ENCODE assay signal across 13 cellular contexts in the genomic region with DNA sequence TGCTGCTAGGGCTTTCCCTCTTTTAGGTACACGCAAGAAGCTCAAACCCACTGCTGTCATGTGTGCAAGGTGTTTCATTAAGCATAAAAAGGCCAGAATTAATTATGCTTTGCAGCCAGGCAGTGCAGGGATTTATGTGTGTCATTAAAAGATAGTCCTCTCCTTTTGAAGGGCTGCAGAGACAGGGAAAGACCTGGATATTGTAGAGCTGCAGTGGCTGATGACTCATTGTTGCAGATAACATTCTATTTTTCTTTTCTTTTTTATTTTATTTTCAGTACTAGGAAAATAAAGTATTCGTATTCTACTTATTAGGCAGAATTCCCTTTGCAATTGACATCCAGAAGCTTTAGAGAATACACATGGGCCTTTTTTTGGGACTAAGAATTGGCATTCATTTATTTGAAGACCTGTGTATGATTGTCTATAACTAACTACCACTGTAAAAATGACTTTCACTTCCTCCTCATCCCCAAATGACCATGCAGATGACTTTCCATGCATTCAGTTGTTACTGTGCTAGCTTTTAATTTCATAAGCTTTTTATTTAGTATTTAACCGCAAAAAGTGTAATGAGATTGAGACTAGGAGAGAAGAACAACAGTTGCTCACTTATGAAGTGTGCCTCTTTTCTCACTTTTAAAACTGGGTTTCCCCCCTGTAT.
DNase-seq lines count a peak whose midpoint lies in the region; ATAC-seq, FAIRE-seq and TF ChIP-seq lines count a peak whose summit lies in the region.
"Had no signal": no experiment of that assay in that cellular context is flagged by ENCODE, and none has a peak within 500 bp of the region (broad histone marks: within the 10 kb centered on the region; RNA-seq: fewer than 3 reads in every experiment).

No MANE protein-coding gene starts in this region.

- H3K9me3 ChIP-seq in GM12878 (replicated peaks; ENCODE audit: control insufficient read depth, insufficient read depth, low read length) (no peaks in the 10 kb centered on the region), colonic mucosa (no peaks in the 10 kb centered on the region)
- H3K9me3 ChIP-seq: lower lobe of right lung, spleen had no signal

- peaks cover 16% of the 10 kb centered on the region for H3K36me3 Mint-ChIP-seq in nephron (ENCODE audit: low read depth)
- peaks cover 20% of the 10 kb centered on the region for H3K36me3 Mint-ChIP-seq in activated T-cell treated with anti-CD3 and anti-CD28 coated beads, Interleukin-2, amount 50 U/mL, for 4 hours (ENCODE audit: insufficient read depth)

- H3K4me1 ChIP-seq in GM12878 (ENCODE audit: control insufficient read depth, insufficient read depth, low read length) (peaks cover 5% of the 10 kb centered on the region; the same call in 1 of the 2 replicates), colonic mucosa (peaks cover 3% of the 10 kb centered on the region)

- ATAC-seq in GM12878: no peak
- ATAC-seq in activated T-cell treated with anti-CD3 and anti-CD28 coated beads, Interleukin-2, amount 50 U/mL, for 4 hours: no peak
- ATAC-seq: activated CD8-positive, alpha-beta T cell treated with anti-CD3 and anti-CD28 coated beads, Interleukin-2, amount 10 ng/mL, durations not matched to agents 7 days and 5 days; activated naive CD8-positive, alpha-beta T cell treated with anti-CD3 and anti-CD28 coated beads, Interleukin-2, amount 50 U/mL, for 24 hours; esophagus mucosa; lower lobe of right lung had no signal

- H3K9ac ChIP-seq in GM12878 (ENCODE audit: control insufficient read depth, insufficient read depth, low read length) (no peak overlapping the region), colonic mucosa (ENCODE audit: low read depth in 2 of 2, low read length in 2 of 2) (no peak overlapping the region)

- no peak for TF ChIP-seq CTCF in HFF-Myc (IDR thresholded peaks at IDR 0.05; ENCODE audit: low read depth, low read length, missing control alignments)
- TF ChIP-seq CTCF in GM12878 (IDR thresholded peaks at IDR 0.05 in 2 of 3, conservative IDR thresholded peaks at IDR 0.05 in 1 of 3; ENCODE audit: control insufficient read depth in 2 of 3, extremely low read depth in 1 of 3, insufficient read depth in 1 of 3, low read depth in 3 of 3, low read length in 3 of 3): no peak
- no peak for TF ChIP-seq CTCF in nephron (IDR thresholded peaks at IDR 0.05; ENCODE audit: unreplicated experiment in 3 of 3)
- TF ChIP-seq CTCF in colonic mucosa (IDR thresholded peaks at IDR 0.05): no peak

- FAIRE-seq in GM12878 (lab: Jason Lieb, UNC): no peak

- CTCF ChIA-PET in GM12878 (lab: Yijun Ruan, JAX): interaction anchor here (0.9 to 4.1 kb wide), 8 partner anchors 9 to 187 kb away, joined by 3 to 15 read pairs (median 4); no protein-coding TSS in a partner anchor

- no peaks in the 10 kb centered on the region for H3K27me3 ChIP-seq in GM12878 (replicated peaks in 1 of 2; ENCODE audit: control insufficient read depth in 2 of 2, insufficient read depth in 2 of 2, low read length in 1 of 2)
- H3K27me3 ChIP-seq in colonic mucosa: no peaks in the 10 kb centered on the region

- H3K4me1 Mint-ChIP-seq in nephron: peaks cover 25% of the 10 kb centered on the region
- peaks cover 14% of the 10 kb centered on the region for H3K4me1 Mint-ChIP-seq in activated T-cell treated with anti-CD3 and anti-CD28 coated beads, Interleukin-2, amount 50 U/mL, for 4 hours (ENCODE audit: low read depth)

- peak overlapping the region; percentile 41 to 80 (median 71) for H3K4me3 Mint-ChIP-seq in nephron
- no peak overlapping the region for H3K4me3 Mint-ChIP-seq in activated T-cell treated with anti-CD3 and anti-CD28 coated beads, Interleukin-2, amount 50 U/mL, for 4 hours
- H3K4me3 Mint-ChIP-seq: activated CD8-positive, alpha-beta T cell treated with anti-CD3 and anti-CD28 coated beads, Interleukin-2, amount 10 ng/mL, durations not matched to agents 7 days and 5 days; activated naive CD8-positive, alpha-beta T cell treated with anti-CD3 and anti-CD28 coated beads, Interleukin-2, amount 50 U/mL, for 24 hours had no signal

- H3K27ac ChIP-seq in GM12878 (ENCODE audit: control insufficient read depth, insufficient read depth) (no peak overlapping the region), colonic mucosa (no peak overlapping the region)
- H3K27ac ChIP-seq: lower lobe of right lung, spleen had no signal

- TSS peak; percentile 29 for BruUV-seq in GM12878 (replicated peaks; lab: Mats Ljungman, UMichigan)

- DNase-seq in ELR (ENCODE audit: low read depth) (peak; percentile 37), HFF-Myc (ENCODE audit: extremely low read depth, low read depth) (no peak), GM12878 (ENCODE audit: low read depth, low spot score) (no peak), superior temporal gyrus (ENCODE audit: extremely low spot score) (no peak), colonic mucosa (no peak), middle frontal gyrus (ENCODE audit: extremely low spot score, low spot score) (no peak)
- no peak for DNase-seq in activated T-cell treated with anti-CD3 and anti-CD28 coated beads, Interleukin-2, amount 50 U/mL, for 4 hours
- DNase-seq: activated CD8-positive, alpha-beta T cell treated with anti-CD3 and anti-CD28 coated beads, Interleukin-2, amount 10 ng/mL, durations not matched to agents 7 days and 5 days; activated naive CD8-positive, alpha-beta T cell treated with anti-CD3 and anti-CD28 coated beads, Interleukin-2, amount 50 U/mL, for 24 hours; lower lobe of right lung; spleen had no signal

- H3K9me3 Mint-ChIP-seq in nephron: no peaks in the 10 kb centered on the region
- H3K9me3 Mint-ChIP-seq in activated T-cell treated with anti-CD3 and anti-CD28 coated beads, Interleukin-2, amount 50 U/mL, for 4 hours: no peaks in the 10 kb centered on the region

- TF ChIP-seq RAD21 in GM12878 (IDR thresholded peaks at IDR 0.05; ENCODE audit: insufficient read depth, low read depth, low read length): no peak

- no peak overlapping the region for H3K4me2 ChIP-seq in GM12878 (ENCODE audit: control insufficient read depth, insufficient read depth)

- in situ Hi-C loops in GM12878 (cut with MboI): no loop called here

- H3K4me3 ChIP-seq in HFF-Myc (replicated peaks; ENCODE audit: low read depth, low read length): peak overlapping the region; percentile 55
- no peak overlapping the region for H3K4me3 ChIP-seq in GM12878
- no peak overlapping the region for H3K4me3 ChIP-seq in colonic mucosa
- H3K4me3 ChIP-seq: lower lobe of right lung, spleen had no signal

- no peaks in the 10 kb centered on the region for H3K27me3 Mint-ChIP-seq in nephron (ENCODE audit: low read depth)
- peaks cover 20% of the 10 kb centered on the region for H3K27me3 Mint-ChIP-seq in activated T-cell treated with anti-CD3 and anti-CD28 coated beads, Interleukin-2, amount 50 U/mL, for 4 hours (ENCODE audit: low read depth)

- TF ChIP-seq EP300 in GM12878 (IDR thresholded peaks at IDR 0.05; ENCODE audit: borderline replicate concordance in 1 of 2, control insufficient read depth in 1 of 2, low read depth in 2 of 2, low read length in 2 of 2): no peak

- WGBS in GM12878 (ENCODE audit: insufficient coverage, insufficient replicate concordance, low lambda C conversion rate, missing lambda C conversion rate): 67% methylated on average over 3 of the region's 3 CpGs

- peak overlapping the region in 1 of 3 experiments; percentile 35 for H3K27ac Mint-ChIP-seq in nephron
- H3K27ac Mint-ChIP-seq: activated CD8-positive, alpha-beta T cell treated with anti-CD3 and anti-CD28 coated beads, Interleukin-2, amount 10 ng/mL, durations not matched to agents 7 days and 5 days; activated naive CD8-positive, alpha-beta T cell treated with anti-CD3 and anti-CD28 coated beads, Interleukin-2, amount 50 U/mL, for 24 hours had no signal

- RAD21 ChIA-PET in GM12878 (lab: Charles Lee; ENCODE audit: unreplicated experiment): interaction anchor here (0.6 to 1.4 kb wide), 2 partner anchors 12 to 87 kb away, joined by 3 to 4 read pairs; no protein-coding TSS in a partner anchor

- no peaks in the 10 kb centered on the region for H3K79me2 ChIP-seq in GM12878 (ENCODE audit: control insufficient read depth, insufficient read depth, low read length)

- POLR2A ChIA-PET in GM12878 (lab: Charles Lee): interaction anchor here (1.0 kb wide), 1 partner anchor 10 kb away, joined by 3 read pairs; no protein-coding TSS in a partner anchor

- intact Hi-C loops in GM12878 (cut with micrococcal nuclease; ENCODE audit: unreplicated experiment): no loop called here
- intact Hi-C loops in colonic mucosa (cut with DNase I): no loop called here

- H2AFZ ChIP-seq in GM12878 (ENCODE audit: control insufficient read depth, low read depth, low read length): no peak overlapping the region

- TF ChIP-seq POLR2A in GM12878 (IDR thresholded peaks at IDR 0.05; ENCODE audit: low read depth, low read length): no peak

- no peaks in the 10 kb centered on the region for H4K20me1 ChIP-seq in GM12878 (ENCODE audit: control insufficient read depth, insufficient read depth)

- no peaks in the 10 kb centered on the region for H3K36me3 ChIP-seq in GM12878 (ENCODE audit: control insufficient read depth in 2 of 2, insufficient read depth in 2 of 2, low read length in 1 of 2)
- H3K36me3 ChIP-seq in colonic mucosa: no peaks in the 10 kb centered on the region
- H3K36me3 ChIP-seq: lower lobe of right lung had no signal

- SMC1A ChIA-PET in GM12878 (lab: Charles Lee; ENCODE audit: uncharacterized antibody, unreplicated experiment): interaction anchor here (0.7 to 1.8 kb wide), 5 partner anchors 9 to 134 kb away, joined by 3 to 4 read pairs (median 3); no protein-coding TSS in a partner anchor

TF ChIP-seq in GM12878, 131 proteins besides CTCF, POLR2A, EP300 and RAD21 (continues in another document):
- TF ChIP-seq NR2C1 (IDR thresholded peaks at IDR 0.05): no peak
- TF ChIP-seq MTA2 (IDR thresholded peaks at IDR 0.05; ENCODE audit: low read depth): peak; percentile 38; the same call in 1 of the 2 replicates
- TF ChIP-seq, protein P1, sequence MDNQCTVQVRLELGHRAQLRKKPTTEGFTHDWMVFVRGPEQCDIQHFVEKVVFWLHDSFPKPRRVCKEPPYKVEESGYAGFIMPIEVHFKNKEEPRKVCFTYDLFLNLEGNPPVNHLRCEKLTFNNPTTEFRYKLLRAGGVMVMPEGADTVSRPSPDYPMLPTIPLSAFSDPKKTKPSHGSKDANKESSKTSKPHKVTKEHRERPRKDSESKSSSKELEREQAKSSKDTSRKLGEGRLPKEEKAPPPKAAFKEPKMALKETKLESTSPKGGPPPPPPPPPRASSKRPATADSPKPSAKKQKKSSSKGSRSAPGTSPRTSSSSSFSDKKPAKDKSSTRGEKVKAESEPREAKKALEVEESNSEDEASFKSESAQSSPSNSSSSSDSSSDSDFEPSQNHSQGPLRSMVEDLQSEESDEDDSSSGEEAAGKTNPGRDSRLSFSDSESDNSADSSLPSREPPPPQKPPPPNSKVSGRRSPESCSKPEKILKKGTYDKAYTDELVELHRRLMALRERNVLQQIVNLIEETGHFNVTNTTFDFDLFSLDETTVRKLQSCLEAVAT (IDR thresholded peaks at IDR 0.05): no peak
